In genomic region chr18:910247-910646, GRCh38 we compare ENCODE assay signal across 27 cellular contexts. TPM values are rescaled to one million over a fixed set of nuclear protein-coding genes. Genes with fewer than 3 reads are reported as not detected.
"Had no signal": no experiment of that assay in that cellular context is flagged by ENCODE, and none has a peak within 500 bp of the region (broad histone marks: within the 10 kb centered on the region; RNA-seq: fewer than 3 reads in every experiment).

No MANE protein-coding gene starts in this region.

- DNase-seq: activated CD4-positive, alpha-beta T cell treated with anti-CD3 and anti-CD28 coated beads, Interleukin-2, amount 10 ng/mL, durations not matched to agents 24 days and 14 days; activated CD8-positive, alpha-beta memory T cell treated with anti-CD3 and anti-CD28 coated beads, Interleukin-2, amount 10 ng/mL, durations not matched to agents 7 days and 5 days; activated CD8-positive, alpha-beta T cell treated with anti-CD3 and anti-CD28 coated beads for 36 hours; activated gamma-delta T cell; activated naive CD4-positive, alpha-beta T cell treated with anti-CD3 and anti-CD28 coated beads, Interleukin-2, amount 50 U/mL, for 16 hours; activated naive CD8-positive, alpha-beta T cell treated with anti-CD3 and anti-CD28 coated beads, Interleukin-2, amount 50 U/mL, for 24 hours; erythroblast; foreskin keratinocyte; immature natural killer cell; natural killer cell; sigmoid colon; stimulated activated CD4-positive, alpha-beta T cell treated with anti-CD3 and anti-CD28 coated beads, Interleukin-15, amount 100 ng/mL, for 24 hours; stimulated activated naive B cell treated with anti-CD40 and anti-IgM and Interleukin-4, amounts not matched to agents 10 μg/mL and 1 μg/mL and 100 μg/mL, for 72 hours; upper lobe of left lung had no signal

- H3K9me3 Mint-ChIP-seq: activated CD8-positive, alpha-beta T cell treated with anti-CD3 and anti-CD28 coated beads for 36 hours; activated naive CD8-positive, alpha-beta T cell treated with anti-CD3 and anti-CD28 coated beads, Interleukin-2, amount 50 U/mL, for 24 hours; activated T-helper 1 cell treated with anti-CD3 and anti-CD28 coated beads, Interleukin-12 subunit alpha, Interleukin-12 subunit beta, Interleukin-2, Interleukin-4 antibody, amounts not matched to agents 30 ng/mL and 10 ng/mL and 1 ng/mL, durations not matched to agents 14 hours and 24 hours and 36 hours; mesothelial cell of epicardium; natural killer cell; stimulated activated naive B cell treated with anti-CD40 and anti-IgM and Interleukin-4, amounts not matched to agents 10 μg/mL and 1 μg/mL and 100 μg/mL, for 72 hours had no signal

- H3K27ac ChIP-seq: foreskin keratinocyte, sigmoid colon, thoracic aorta, upper lobe of left lung, VCaP had no signal

- H3K27ac Mint-ChIP-seq: activated CD4-positive, alpha-beta T cell treated with anti-CD3 and anti-CD28 coated beads, Interleukin-2, amount 10 ng/mL, durations not matched to agents 24 days and 14 days; activated CD8-positive, alpha-beta memory T cell treated with anti-CD3 and anti-CD28 coated beads, Interleukin-2, amount 10 ng/mL, durations not matched to agents 7 days and 5 days; activated CD8-positive, alpha-beta T cell treated with anti-CD3 and anti-CD28 coated beads for 36 hours; activated naive CD8-positive, alpha-beta T cell treated with anti-CD3 and anti-CD28 coated beads, Interleukin-2, amount 50 U/mL, for 24 hours; activated T-helper 1 cell treated with anti-CD3 and anti-CD28 coated beads, Interleukin-12 subunit alpha, Interleukin-12 subunit beta, Interleukin-2, Interleukin-4 antibody, amounts not matched to agents 30 ng/mL and 10 ng/mL and 1 ng/mL, durations not matched to agents 14 hours and 24 hours and 36 hours; immature natural killer cell; mesothelial cell of epicardium; natural killer cell; stimulated activated naive B cell treated with anti-CD40 and anti-IgM and Interleukin-4, amounts not matched to agents 10 μg/mL and 1 μg/mL and 100 μg/mL, for 72 hours had no signal

- ATAC-seq: activated CD4-positive, CD25-positive, alpha-beta regulatory T cell treated with anti-CD3 and anti-CD28 coated beads, Interleukin-2, amount 50 U/mL, for 24 hours; activated CD8-positive, alpha-beta memory T cell treated with anti-CD3 and anti-CD28 coated beads, Interleukin-2, amount 10 ng/mL, durations not matched to agents 7 days and 5 days; activated CD8-positive, alpha-beta T cell treated with anti-CD3 and anti-CD28 coated beads for 36 hours; activated naive CD8-positive, alpha-beta T cell treated with anti-CD3 and anti-CD28 coated beads, Interleukin-2, amount 50 U/mL, for 24 hours; foreskin keratinocyte; left lobe of liver; natural killer cell; stimulated activated naive B cell treated with anti-CD40 and anti-IgM and Interleukin-4, amounts not matched to agents 10 μg/mL and 1 μg/mL and 100 μg/mL, for 72 hours had no signal

- H3K4me3 Mint-ChIP-seq: activated CD4-positive, alpha-beta T cell treated with anti-CD3 and anti-CD28 coated beads, Interleukin-2, amount 10 ng/mL, durations not matched to agents 24 days and 14 days; activated CD8-positive, alpha-beta memory T cell treated with anti-CD3 and anti-CD28 coated beads, Interleukin-2, amount 10 ng/mL, durations not matched to agents 7 days and 5 days; activated CD8-positive, alpha-beta T cell treated with anti-CD3 and anti-CD28 coated beads for 36 hours; activated naive CD8-positive, alpha-beta T cell treated with anti-CD3 and anti-CD28 coated beads, Interleukin-2, amount 50 U/mL, for 24 hours; activated T-helper 1 cell treated with anti-CD3 and anti-CD28 coated beads, Interleukin-12 subunit alpha, Interleukin-12 subunit beta, Interleukin-2, Interleukin-4 antibody, amounts not matched to agents 30 ng/mL and 10 ng/mL and 1 ng/mL, durations not matched to agents 14 hours and 24 hours and 36 hours; mesothelial cell of epicardium; stimulated activated naive B cell treated with anti-CD40 and anti-IgM and Interleukin-4, amounts not matched to agents 10 μg/mL and 1 μg/mL and 100 μg/mL, for 72 hours had no signal

- H3K9me3 ChIP-seq: sigmoid colon, thoracic aorta, upper lobe of left lung had no signal

- H3K36me3 Mint-ChIP-seq: mesothelial cell of epicardium; natural killer cell; stimulated activated naive B cell treated with anti-CD40 and anti-IgM and Interleukin-4, amounts not matched to agents 10 μg/mL and 1 μg/mL and 100 μg/mL, for 72 hours had no signal

- H3K36me3 ChIP-seq: sigmoid colon, thoracic aorta, upper lobe of left lung had no signal

- H3K4me1 ChIP-seq: foreskin keratinocyte had no signal

- H3K4me3 ChIP-seq: lung, sigmoid colon, thoracic aorta, upper lobe of left lung had no signal

RNA-seq across cellular contexts. Expression of gene ADCYAP1, which starts 5.6 kb away (rescaled TPM):
- total RNA-seq: activated CD4-positive, alpha-beta T cell treated with anti-CD3 and anti-CD28 coated beads, Interleukin-2, amount 10 ng/mL, durations not matched to agents 24 days and 14 days; activated CD8-positive, alpha-beta memory T cell treated with anti-CD3 and anti-CD28 coated beads, Interleukin-2, amount 10 ng/mL, durations not matched to agents 7 days and 5 days; activated CD8-positive, alpha-beta T cell treated with anti-CD3 and anti-CD28 coated beads for 36 hours; activated T-helper 1 cell treated with anti-CD3 and anti-CD28 coated beads, Interleukin-12 subunit alpha, Interleukin-12 subunit beta, Interleukin-2, Interleukin-4 antibody, amounts not matched to agents 30 ng/mL and 10 ng/mL and 1 ng/mL, durations not matched to agents 14 hours and 24 hours and 36 hours; chondrocyte; foreskin keratinocyte; kidney epithelial cell; left lobe of liver; osteoblast; renal cortical epithelial cell; smooth muscle cell; T-helper 2 cell treated with Interferon-gamma antibody and Interleukin-4, amounts not matched to agents 100 ng/mL and 5 ng/mL, for 36 hours had no signal
